Comparison of ENCODE assay signal across 2 cellular contexts in the genomic region with DNA sequence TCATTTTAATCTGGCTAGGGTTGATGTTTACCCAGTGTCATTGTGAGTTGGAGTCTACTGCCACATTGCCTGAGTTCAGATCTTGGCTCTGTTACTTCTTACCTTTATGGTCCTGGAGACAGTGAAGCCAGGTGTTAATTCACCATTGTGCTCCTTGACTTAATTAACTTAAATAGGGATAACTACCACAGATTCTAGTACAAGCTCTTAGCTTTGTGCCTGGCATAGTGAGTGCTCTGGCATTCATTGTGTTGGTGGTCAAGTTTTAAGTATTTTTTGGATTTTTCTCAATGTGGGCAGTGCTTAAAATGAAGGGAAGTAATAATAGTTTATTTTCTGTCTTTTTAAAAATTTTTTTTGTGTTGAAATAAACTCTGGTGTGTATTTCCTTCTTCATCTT.
TF ChIP-seq lines count a peak whose summit lies in the region.

No MANE protein-coding gene starts in this region.

TF ChIP-seq in IMR-90, 13 proteins besides CTCF, POLR2A, EP300 and RAD21:
- TF ChIP-seq NFE2L2 (IDR thresholded peaks at IDR 0.05; ENCODE audit: low read depth, low read length) (no peak), BHLHE40 (IDR thresholded peaks at IDR 0.05; ENCODE audit: low read depth, low read length) (no peak), CEBPB (IDR thresholded peaks at IDR 0.05; ENCODE audit: low read depth, low read length) (no peak), RFX5 (IDR thresholded peaks at IDR 0.05; ENCODE audit: low read depth, low read length) (no peak), SMC3 (IDR thresholded peaks at IDR 0.05; ENCODE audit: low read depth, low read length) (no peak), MXI1 (IDR thresholded peaks at IDR 0.05; ENCODE audit: borderline replicate concordance, low read depth, low read length) (no peak)
- TF ChIP-seq, protein P1, sequence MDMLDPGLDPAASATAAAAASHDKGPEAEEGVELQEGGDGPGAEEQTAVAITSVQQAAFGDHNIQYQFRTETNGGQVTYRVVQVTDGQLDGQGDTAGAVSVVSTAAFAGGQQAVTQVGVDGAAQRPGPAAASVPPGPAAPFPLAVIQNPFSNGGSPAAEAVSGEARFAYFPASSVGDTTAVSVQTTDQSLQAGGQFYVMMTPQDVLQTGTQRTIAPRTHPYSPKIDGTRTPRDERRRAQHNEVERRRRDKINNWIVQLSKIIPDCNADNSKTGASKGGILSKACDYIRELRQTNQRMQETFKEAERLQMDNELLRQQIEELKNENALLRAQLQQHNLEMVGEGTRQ (IDR thresholded peaks at IDR 0.05; ENCODE audit: low read depth, low read length) = no peak

TF ChIP-seq in K562, 482 proteins besides CTCF, POLR2A, EP300 and RAD21:
- TF ChIP-seq, protein P2, sequence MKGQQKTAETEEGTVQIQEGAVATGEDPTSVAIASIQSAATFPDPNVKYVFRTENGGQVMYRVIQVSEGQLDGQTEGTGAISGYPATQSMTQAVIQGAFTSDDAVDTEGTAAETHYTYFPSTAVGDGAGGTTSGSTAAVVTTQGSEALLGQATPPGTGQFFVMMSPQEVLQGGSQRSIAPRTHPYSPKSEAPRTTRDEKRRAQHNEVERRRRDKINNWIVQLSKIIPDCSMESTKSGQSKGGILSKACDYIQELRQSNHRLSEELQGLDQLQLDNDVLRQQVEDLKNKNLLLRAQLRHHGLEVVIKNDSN (CRISPR knock-in tag; IDR thresholded peaks at IDR 0.05) = no peak
- peak; percentile 56 for TF ChIP-seq RBFOX2 (IDR thresholded peaks at IDR 0.05; ENCODE audit: low read depth, low read length)
